In genomic region chr7:50353201-50353600, GRCh38 we compare ENCODE assay signal across 18 cellular contexts. TPM values are rescaled to one million over a fixed set of nuclear protein-coding genes. Genes with fewer than 3 reads are reported as not detected.
DNase-seq lines count a peak whose midpoint lies in the region; ATAC-seq and TF ChIP-seq lines count a peak whose summit lies in the region.
"Had no signal": no experiment of that assay in that cellular context is flagged by ENCODE, and none has a peak within 500 bp of the region (broad histone marks: within the 10 kb centered on the region; RNA-seq: fewer than 3 reads in every experiment).

No MANE protein-coding gene starts in this region.

- no peak overlapping the region for H3K9ac ChIP-seq in endodermal cell (ENCODE audit: extremely low read depth, low read length, poor library complexity, severe bottlenecking)

- no peak overlapping the region for H3K27ac ChIP-seq in endodermal cell (ENCODE audit: low read depth, low read length)
- H3K27ac ChIP-seq: lower lobe of right lung had no signal

- CTCF ChIA-PET in activated CD4-positive, alpha-beta memory T cell treated with anti-CD3 and anti-CD28 coated beads for 36 hours (lab: Charles Lee), result interaction anchor here (1.3 to 12.5 kb wide), 3 partner anchors 11 to 43 kb away, joined by 3 to 167 read pairs (median 65); no protein-coding TSS in a partner anchor

- H3K27ac Mint-ChIP-seq in activated naive CD4-positive, alpha-beta T cell treated with anti-CD3 and anti-CD28 coated beads, Interleukin-2, amount 50 U/mL, for 24 hours, result peak overlapping the region; percentile 98
- peak overlapping the region in 1 of 2 donors; percentile 98 for H3K27ac Mint-ChIP-seq in activated naive CD4-positive, alpha-beta T cell treated with anti-CD3 and anti-CD28 coated beads, Interleukin-2, amount 50 U/mL, for 72 hours
- peak overlapping the region; percentile 92 for H3K27ac Mint-ChIP-seq in activated CD4-positive, alpha-beta memory T cell treated with anti-CD3 and anti-CD28 coated beads for 36 hours
- no peak overlapping the region for H3K27ac Mint-ChIP-seq in endodermal cell

- no peak for DNase-seq in activated naive CD4-positive, alpha-beta T cell treated with anti-CD3 and anti-CD28 coated beads, Interleukin-2, amount 50 U/mL, for 72 hours (ENCODE audit: low spot score in 2 of 2)
- DNase-seq in activated CD4-positive, alpha-beta memory T cell treated with anti-CD3 and anti-CD28 coated beads for 36 hours, result peak; percentile 52
- peak; percentile 34 for DNase-seq in endodermal cell
- DNase-seq in DMS 273 treated with DMSO at 0.1 percent for 48 hours (lab: John Stamatoyannopoulos, UW), result no peak
- DNase-seq in activated gamma-delta T cell treated with Interleukin-2 at 50 U/mL for 16 hours, result no peak
- DNase-seq in Ammon's horn (ENCODE audit: low spot score), result no peak
- DNase-seq: DMS153; effector CD4-positive, alpha-beta T cell; head of caudate nucleus; lower lobe of right lung; MG63; NCI-H1694 treated with DMSO at 0.1 percent for 48 hours; NCI-H446 treated with DMSO at 0.1 percent for 48 hours; stimulated activated CD4-positive, alpha-beta T cell treated with anti-CD3 and anti-CD28 coated beads, Interleukin-15, amount 100 ng/mL, for 24 hours; T-helper 9 cell had no signal

- peaks cover 95% of the 10 kb centered on the region for H3K4me1 Mint-ChIP-seq in activated naive CD4-positive, alpha-beta T cell treated with anti-CD3 and anti-CD28 coated beads, Interleukin-2, amount 50 U/mL, for 24 hours
- peaks cover 97% of the 10 kb centered on the region for H3K4me1 Mint-ChIP-seq in activated CD4-positive, alpha-beta memory T cell treated with anti-CD3 and anti-CD28 coated beads for 36 hours (ENCODE audit: low read depth)
- H3K4me1 Mint-ChIP-seq in endodermal cell, result peaks cover 1% of the 10 kb centered on the region

- no peak for TF ChIP-seq CTCF in endodermal cell (conservative IDR thresholded peaks at IDR 0.05)

- no peak for ATAC-seq in activated naive CD4-positive, alpha-beta T cell treated with anti-CD3 and anti-CD28 coated beads, Interleukin-2, amount 50 U/mL, for 72 hours
- no peak for ATAC-seq in HG03439 (IDR thresholded peaks at IDR 0.05; ENCODE audit: unreplicated experiment)
- ATAC-seq: lower lobe of right lung had no signal

- POLR2A ChIA-PET in activated CD4-positive, alpha-beta memory T cell treated with anti-CD3 and anti-CD28 coated beads for 36 hours (lab: Charles Lee), result interaction anchor here (1.0 to 25.0 kb wide), 7 partner anchors 11 to 151 kb away, joined by 3 to 487 read pairs (median 44); partner anchors contain the start of gene IKZF1

- no peaks in the 10 kb centered on the region for H3K27me3 ChIP-seq in endodermal cell (ENCODE audit: control insufficient read depth, insufficient read depth, low read length, poor library complexity, severe bottlenecking)

- no peaks in the 10 kb centered on the region for H3K9me3 ChIP-seq in endodermal cell (ENCODE audit: control insufficient read depth, low read length)
- H3K9me3 ChIP-seq: lower lobe of right lung, MG63 had no signal

- H3K36me3 Mint-ChIP-seq in activated naive CD4-positive, alpha-beta T cell treated with anti-CD3 and anti-CD28 coated beads, Interleukin-2, amount 50 U/mL, for 24 hours, result peaks cover 35% of the 10 kb centered on the region
- H3K36me3 Mint-ChIP-seq in activated naive CD4-positive, alpha-beta T cell treated with anti-CD3 and anti-CD28 coated beads, Interleukin-2, amount 50 U/mL, for 72 hours, result peaks cover 42 to 71% of the 10 kb centered on the region in 2 donors
- peaks cover 72% of the 10 kb centered on the region for H3K36me3 Mint-ChIP-seq in activated CD4-positive, alpha-beta memory T cell treated with anti-CD3 and anti-CD28 coated beads for 36 hours
- H3K36me3 Mint-ChIP-seq in endodermal cell (ENCODE audit: low read depth), result no peaks in the 10 kb centered on the region

- no peaks in the 10 kb centered on the region for H3K27me3 Mint-ChIP-seq in activated naive CD4-positive, alpha-beta T cell treated with anti-CD3 and anti-CD28 coated beads, Interleukin-2, amount 50 U/mL, for 24 hours
- no peaks in the 10 kb centered on the region for H3K27me3 Mint-ChIP-seq in activated CD4-positive, alpha-beta memory T cell treated with anti-CD3 and anti-CD28 coated beads for 36 hours
- no peaks in the 10 kb centered on the region for H3K27me3 Mint-ChIP-seq in endodermal cell (ENCODE audit: insufficient read depth)

- H3K9me3 Mint-ChIP-seq in activated naive CD4-positive, alpha-beta T cell treated with anti-CD3 and anti-CD28 coated beads, Interleukin-2, amount 50 U/mL, for 24 hours, result peaks cover 5% of the 10 kb centered on the region
- H3K9me3 Mint-ChIP-seq in activated naive CD4-positive, alpha-beta T cell treated with anti-CD3 and anti-CD28 coated beads, Interleukin-2, amount 50 U/mL, for 72 hours, result no peaks in the 10 kb centered on the region
- H3K9me3 Mint-ChIP-seq in activated CD4-positive, alpha-beta memory T cell treated with anti-CD3 and anti-CD28 coated beads for 36 hours, result no peaks in the 10 kb centered on the region
- no peaks in the 10 kb centered on the region for H3K9me3 Mint-ChIP-seq in endodermal cell

- no peak overlapping the region for H3K4me3 ChIP-seq in endodermal cell (ENCODE audit: low read length)
- H3K4me3 ChIP-seq: lower lobe of right lung, MG63 had no signal

- H3K4me3 Mint-ChIP-seq in activated naive CD4-positive, alpha-beta T cell treated with anti-CD3 and anti-CD28 coated beads, Interleukin-2, amount 50 U/mL, for 24 hours, result peak overlapping the region; percentile 73
- peak overlapping the region; percentile 46 for H3K4me3 Mint-ChIP-seq in activated CD4-positive, alpha-beta memory T cell treated with anti-CD3 and anti-CD28 coated beads for 36 hours
- H3K4me3 Mint-ChIP-seq in endodermal cell, result no peak overlapping the region

- intact Hi-C loops in activated CD4-positive, alpha-beta memory T cell treated with anti-CD3 and anti-CD28 coated beads for 36 hours (cut with micrococcal nuclease), result no loop called here

- no peaks in the 10 kb centered on the region for H3K4me1 ChIP-seq in endodermal cell (ENCODE audit: control insufficient read depth, insufficient read depth, low read length)

- H3K36me3 ChIP-seq in endodermal cell (ENCODE audit: control insufficient read depth, insufficient read depth, low read length), result no peaks in the 10 kb centered on the region
- H3K36me3 ChIP-seq: MG63 had no signal

- WGBS in endodermal cell (ENCODE audit: insufficient coverage in 1 of 2, insufficient read length in 1 of 2), 2 experiments, result 86% methylated on average over 2 of the region's 2 CpGs; no CpG with 5 or more reads in 1 of the 2 experiments

RNA-seq across cellular contexts. Expression of gene IKZF1, which starts 48.7 kb away (rescaled TPM):
- 100 to 1,000 TPM; 208 to 327 TPM for total RNA-seq in activated naive CD4-positive, alpha-beta T cell treated with anti-CD3 and anti-CD28 coated beads, Interleukin-2, amount 50 U/mL, for 72 hours
- total RNA-seq in activated CD4-positive, alpha-beta memory T cell treated with anti-CD3 and anti-CD28 coated beads for 36 hours, result 100 to 1,000 TPM; 207 to 216 TPM
- under 1 TPM; 0.44 to 0.55 TPM for total RNA-seq in endodermal cell
- 3.3 TPM for polyA plus RNA-seq in endodermal cell (2013, experiment 1 of 2)
- 3.6 TPM for polyA plus RNA-seq in endodermal cell (2013, experiment 2 of 2)
- total RNA-seq: fibroblast of lung had no signal

Comparison
In these comparisons a context has a peak if more than half of its experiments do, and no peak if none do; other contexts are left out.
1. DNase-seq: peak in activated CD4-positive, alpha-beta memory T cell treated with anti-CD3 and anti-CD28 coated beads for 36 hours (single experiment) and endodermal cell (single experiment); none in activated naive CD4-positive, alpha-beta T cell treated with anti-CD3 and anti-CD28 coated beads, Interleukin-2, amount 50 U/mL, for 72 hours (0 of 2), DMS 273 treated with DMSO at 0.1 percent for 48 hours (single experiment), activated gamma-delta T cell treated with Interleukin-2 at 50 U/mL for 16 hours (single experiment) and Ammon's horn (single experiment).
2. RNA of gene IKZF1, which starts 48.7 kb away (total RNA-seq): 208 to 327 TPM in activated naive CD4-positive, alpha-beta T cell treated with anti-CD3 and anti-CD28 coated beads, Interleukin-2, amount 50 U/mL, for 72 hours and 207 to 216 TPM in activated CD4-positive, alpha-beta memory T cell treated with anti-CD3 and anti-CD28 coated beads for 36 hours; 0.44 to 0.55 TPM in endodermal cell; every median in the first group is over 100 times any median in the second.